Comparison of ENCODE assay signal across 27 cellular contexts in genomic region chr18:21205695-21206094, GRCh38. TPM values are rescaled to one million over a fixed set of nuclear protein-coding genes. Genes with fewer than 3 reads are reported as not detected.
"Had no signal": no experiment of that assay in that cellular context is flagged by ENCODE, and none has a peak within 500 bp of the region (broad histone marks: within the 10 kb centered on the region; RNA-seq: fewer than 3 reads in every experiment).

No MANE protein-coding gene starts in this region.

- ATAC-seq: mucosa of descending colon; naive thymus-derived CD4-positive, alpha-beta T cell; natural killer cell treated with Interleukin-12 subunit alpha and Interleukin-12 subunit beta and Interleukin-15 and Interleukin-18, amount 100 ng/mL, for 72 hours; pancreas; right cardiac atrium; sciatic nerve; stimulated activated effector memory CD8-positive, alpha-beta T cell treated with anti-CD3 and anti-CD28 coated beads, Interleukin-12 subunit alpha, Interleukin-12 subunit beta, amount 100 ng/mL, for 72 hours had no signal

- H3K36me3 Mint-ChIP-seq: naive thymus-derived CD4-positive, alpha-beta T cell; natural killer cell treated with Interleukin-12 subunit alpha and Interleukin-12 subunit beta and Interleukin-15 and Interleukin-18, amount 100 ng/mL, for 72 hours; stimulated activated effector memory CD8-positive, alpha-beta T cell treated with anti-CD3 and anti-CD28 coated beads, Interleukin-12 subunit alpha, Interleukin-12 subunit beta, amount 100 ng/mL, for 72 hours had no signal

- H3K27me3 ChIP-seq: hepatocyte, pancreas, thyroid gland, transverse colon, upper lobe of left lung, vagina had no signal

- H3K4me3 Mint-ChIP-seq: naive thymus-derived CD4-positive, alpha-beta T cell; natural killer cell treated with Interleukin-12 subunit alpha and Interleukin-12 subunit beta and Interleukin-15 and Interleukin-18, amount 100 ng/mL, for 72 hours; neural crest cell; stimulated activated effector memory CD8-positive, alpha-beta T cell treated with anti-CD3 and anti-CD28 coated beads, Interleukin-12 subunit alpha, Interleukin-12 subunit beta, amount 100 ng/mL, for 72 hours; stimulated activated naive CD8-positive, alpha-beta T cell treated with anti-CD3 and anti-CD28 coated beads, Interleukin-15, Interleukin-2, amounts not matched to agents 100 ng/mL and 50 ng/mL, for 24 hours had no signal

- DNase-seq: islet precursor cell; left ventricle myocardium inferior; mesendoderm; midbrain; mucosa of descending colon; naive thymus-derived CD4-positive, alpha-beta T cell; nucleus accumbens; pancreas; posterior cingulate gyrus; retina; right cardiac atrium; stimulated activated CD4-positive, alpha-beta T cell treated with anti-CD3 and anti-CD28 coated beads, Interleukin-12 subunit alpha, Interleukin-12 subunit beta, amount 100 ng/mL, for 4 hours; stimulated activated CD4-positive, alpha-beta T cell treated with anti-CD3 and anti-CD28 coated beads, Interleukin-4, amount 100 ng/mL, for 24 hours; stimulated activated naive CD4-positive, alpha-beta T cell; thyroid gland; transverse colon; upper lobe of left lung had no signal

- H3K27ac ChIP-seq: hepatocyte, left ventricle myocardium inferior, pancreas, prostate gland, skin epidermis, thyroid gland, upper lobe of left lung, vagina had no signal

- H3K4me1 Mint-ChIP-seq: naive thymus-derived CD4-positive, alpha-beta T cell; neural crest cell; stimulated activated effector memory CD8-positive, alpha-beta T cell treated with anti-CD3 and anti-CD28 coated beads, Interleukin-12 subunit alpha, Interleukin-12 subunit beta, amount 100 ng/mL, for 72 hours had no signal

- H3K4me1 ChIP-seq: left ventricle myocardium inferior, pancreas, prostate gland, thyroid gland, transverse colon, upper lobe of left lung, vagina had no signal

- H3K27ac Mint-ChIP-seq: naive thymus-derived CD4-positive, alpha-beta T cell; natural killer cell treated with Interleukin-12 subunit alpha and Interleukin-12 subunit beta and Interleukin-15 and Interleukin-18, amount 100 ng/mL, for 72 hours; stimulated activated effector memory CD8-positive, alpha-beta T cell treated with anti-CD3 and anti-CD28 coated beads, Interleukin-12 subunit alpha, Interleukin-12 subunit beta, amount 100 ng/mL, for 72 hours; stimulated activated naive CD8-positive, alpha-beta T cell treated with anti-CD3 and anti-CD28 coated beads, Interleukin-15, Interleukin-2, amounts not matched to agents 100 ng/mL and 50 ng/mL, for 24 hours had no signal

- H3K36me3 ChIP-seq: left ventricle myocardium inferior, pancreas, prostate gland, thyroid gland, transverse colon, upper lobe of left lung, vagina had no signal

- H3K9me3 Mint-ChIP-seq: naive thymus-derived CD4-positive, alpha-beta T cell; natural killer cell treated with Interleukin-12 subunit alpha and Interleukin-12 subunit beta and Interleukin-15 and Interleukin-18, amount 100 ng/mL, for 72 hours; stimulated activated effector memory CD8-positive, alpha-beta T cell treated with anti-CD3 and anti-CD28 coated beads, Interleukin-12 subunit alpha, Interleukin-12 subunit beta, amount 100 ng/mL, for 72 hours; stimulated activated naive CD8-positive, alpha-beta T cell treated with anti-CD3 and anti-CD28 coated beads, Interleukin-15, Interleukin-2, amounts not matched to agents 100 ng/mL and 50 ng/mL, for 24 hours had no signal

- H3K4me3 ChIP-seq: hepatocyte, left ventricle myocardium inferior, lung, mucosa of descending colon, pancreas, prostate gland, skin epidermis, thyroid gland, transverse colon, upper lobe of left lung, vagina had no signal

- H3K9me3 ChIP-seq: left ventricle myocardium inferior, mucosa of descending colon, pancreas, prostate gland, thyroid gland, transverse colon, upper lobe of left lung, vagina had no signal

RNA-seq across cellular contexts. Expression of gene GREB1L, which starts 36.3 kb away (rescaled TPM):
- total RNA-seq: naive thymus-derived CD4-positive, alpha-beta T cell; natural killer cell treated with Interleukin-12 subunit alpha and Interleukin-12 subunit beta and Interleukin-15 and Interleukin-18, amount 100 ng/mL, for 72 hours had no signal
